Comparison of ENCODE assay signal across 20 cellular contexts in genomic region chr12:94190623-94191022, GRCh38.
"Had no signal": no experiment of that assay in that cellular context is flagged by ENCODE, and none has a peak within 500 bp of the region (broad histone marks: within the 10 kb centered on the region; RNA-seq: fewer than 3 reads in every experiment).

No MANE protein-coding gene starts in this region.

- DNase-seq: activated CD4-positive, alpha-beta memory T cell treated with anti-CD3 and anti-CD28 coated beads for 36 hours; activated CD4-positive, alpha-beta T cell treated with anti-CD3 and anti-CD28 coated beads for 36 hours; activated naive CD4-positive, alpha-beta T cell; activated naive CD8-positive, alpha-beta T cell treated with anti-CD3 and anti-CD28 coated beads for 36 hours; activated T-cell treated with anti-CD3 and anti-CD28 coated beads, Interleukin-2, amount 50 U/mL, for 1 hour; amniotic stem cell; dermis blood vessel endothelial cell; effector memory CD4-positive, alpha-beta T cell; mesendoderm; naive thymus-derived CD4-positive, alpha-beta T cell; ovary; psoas muscle; right cardiac atrium; uterus had no signal

- H3K4me1 ChIP-seq: psoas muscle, uterus had no signal

- ATAC-seq: naive thymus-derived CD4-positive, alpha-beta T cell; psoas muscle; right cardiac atrium had no signal

- H3K9me3 ChIP-seq: esophagus muscularis mucosa, ovary, psoas muscle, tibial nerve, uterus had no signal

- H3K4me3 ChIP-seq: cardiac muscle cell, esophagus muscularis mucosa, hepatocyte, neural progenitor cell, ovary, psoas muscle, skin epidermis, tibial nerve, uterus had no signal

- H3K36me3 ChIP-seq: cardiac muscle cell, esophagus muscularis mucosa, neural progenitor cell, ovary, tibial nerve, uterus had no signal

- H3K27me3 ChIP-seq: cardiac muscle cell, ovary, tibial nerve, uterus had no signal

- H3K27ac ChIP-seq: cardiac muscle cell, esophagus muscularis mucosa, hepatocyte, neural progenitor cell, ovary, psoas muscle, skin epidermis, tibial nerve, uterus had no signal
